Comparison of ENCODE assay signal across 8 cellular contexts in genomic region chr13:113393572-113394503, GRCh38. TPM values are rescaled to one million over a fixed set of nuclear protein-coding genes. Genes with fewer than 3 reads are reported as not detected.
DNase-seq lines count a peak whose midpoint lies in the region; ATAC-seq and TF ChIP-seq lines count a peak whose summit lies in the region.

No MANE protein-coding gene starts in this region.

- H3K36me3 Mint-ChIP-seq in activated T-helper 17 cell treated with anti-CD3 and anti-CD28 coated beads, Interleukin-2, amount 50 U/mL, for 72 hours (ENCODE audit: low read depth), result no peaks in the 10 kb centered on the region
- peaks cover 2% of the 10 kb centered on the region for H3K36me3 Mint-ChIP-seq in neural crest cell (ENCODE audit: low read depth)

- no peaks in the 10 kb centered on the region for H3K36me3 ChIP-seq in stomach

- H3K27ac Mint-ChIP-seq in activated T-helper 17 cell treated with anti-CD3 and anti-CD28 coated beads, Interleukin-2, amount 50 U/mL, for 72 hours, result peak overlapping the region; percentile 66
- peak overlapping the region; percentile 96 for H3K27ac Mint-ChIP-seq in neural crest cell (ENCODE audit: unreplicated experiment)

- H3K4me3 ChIP-seq in fibroblast of villous mesenchyme (ENCODE audit: low read depth, low read length), result peak overlapping the region; percentile 78
- H3K4me3 ChIP-seq in stomach, result peak overlapping the region; percentile 63 to 82 (median 78)

- WGBS in stomach, 5 donors, result 4 to 10% (median 4%) methylated on average over 6 to 69 of the region's 69 CpGs

- TF ChIP-seq CTCF in fibroblast of villous mesenchyme (IDR thresholded peaks at IDR 0.05; ENCODE audit: insufficient read depth, low read depth, low read length) (peak; percentile 66), neural crest cell (conservative IDR thresholded peaks at IDR 0.05) (peak; percentile 92), stomach (IDR thresholded peaks at IDR 0.05) (peak in 4 of 7 experiments; percentile 21 to 98 (median 92))

- peak overlapping the region; percentile 89 for H3K4me3 Mint-ChIP-seq in activated T-helper 17 cell treated with anti-CD3 and anti-CD28 coated beads, Interleukin-2, amount 50 U/mL, for 72 hours
- H3K4me3 Mint-ChIP-seq in neural crest cell, result peak overlapping the region; percentile 92

- H3K9me3 ChIP-seq in stomach, result no peaks in the 10 kb centered on the region

- peak; percentile 89 for ATAC-seq in GM21528 (IDR thresholded peaks at IDR 0.05; ENCODE audit: low FRiP score, unreplicated experiment)
- ATAC-seq in activated T-helper 17 cell treated with anti-CD3 and anti-CD28 coated beads, Interleukin-2, amount 50 U/mL, for 72 hours (replicated peaks), result peak; percentile 97

- H3K27ac ChIP-seq in stomach, result peak overlapping the region in 4 of 5 donors; percentile 57 to 76 (median 70)

- H3K27me3 ChIP-seq in stomach, result no peaks in the 10 kb centered on the region

- intact Hi-C loops in stomach (cut with DNase I; ENCODE audit: low total_unique reads), result loop anchor here (10.0 kb wide), 2 partner anchors 119 to 449 kb away; no protein-coding TSS in a partner anchor

- peaks cover 5% of the 10 kb centered on the region for H3K4me1 Mint-ChIP-seq in activated T-helper 17 cell treated with anti-CD3 and anti-CD28 coated beads, Interleukin-2, amount 50 U/mL, for 72 hours
- peaks cover 5% of the 10 kb centered on the region for H3K4me1 Mint-ChIP-seq in neural crest cell

- H3K9me3 Mint-ChIP-seq in activated T-helper 17 cell treated with anti-CD3 and anti-CD28 coated beads, Interleukin-2, amount 50 U/mL, for 72 hours, result no peaks in the 10 kb centered on the region
- peaks cover 8% of the 10 kb centered on the region for H3K9me3 Mint-ChIP-seq in neural crest cell

- no peaks in the 10 kb centered on the region for H3K27me3 Mint-ChIP-seq in activated T-helper 17 cell treated with anti-CD3 and anti-CD28 coated beads, Interleukin-2, amount 50 U/mL, for 72 hours
- peaks cover 5% of the 10 kb centered on the region for H3K27me3 Mint-ChIP-seq in neural crest cell (ENCODE audit: low read depth)

- TF ChIP-seq POLR2A in stomach (IDR thresholded peaks at IDR 0.05), result no peak

- peak; percentile 15 for DNase-seq in DMS53 treated with DMSO at 0.1 percent for 48 hours (lab: John Stamatoyannopoulos, UW; ENCODE audit: unreplicated experiment)
- DNase-seq in HuH-7.5 (ENCODE audit: low spot score), result peak; percentile 52
- peak; percentile 84 for DNase-seq in RPMI8226
- DNase-seq in fibroblast of villous mesenchyme (ENCODE audit: low read depth), result peak; percentile 70
- peak; percentile 79 for DNase-seq in neural crest cell (ENCODE audit: low read depth, low spot score)
- DNase-seq in stomach, result peak; percentile 88

- peaks cover 4 to 30% (median 18%) of the 10 kb centered on the region in 4 donors for H3K4me1 ChIP-seq in stomach

- TF ChIP-seq EP300 in stomach (IDR thresholded peaks at IDR 0.05), result no peak

RNA-seq across cellular contexts. Expression of gene GRTP1, which starts 29.9 kb away (rescaled TPM):
- total RNA-seq in activated T-helper 17 cell treated with anti-CD3 and anti-CD28 coated beads, Interleukin-2, amount 50 U/mL, for 72 hours, result under 1 TPM in 1 of 2 donors, not detected in 1; 0.26 TPM
- total RNA-seq in fibroblast of villous mesenchyme, result 0.43 and 3.2 TPM in 2 replicates
- total RNA-seq in neural crest cell, result 8.9 and 9.3 TPM in 2 replicates
- 10 to 100 TPM in 2 of 5 donors, 1 to 10 TPM in 3; 1.2 to 15.1 (median 5.4) TPM for total RNA-seq in stomach
- 10 to 100 TPM; 12.4 to 16.3 (median 15.1) TPM for polyA plus RNA-seq in stomach

RNA-seq across cellular contexts. Expression of gene ADPRHL1, which starts 59.5 kb away (rescaled TPM):
- total RNA-seq in activated T-helper 17 cell treated with anti-CD3 and anti-CD28 coated beads, Interleukin-2, amount 50 U/mL, for 72 hours, result under 1 TPM; 0.40 to 0.69 TPM
- total RNA-seq in fibroblast of villous mesenchyme (1.3 and 2.9 TPM in 2 replicates), neural crest cell (2.8 TPM in 2 replicates), stomach (1 to 10 TPM; 1.7 to 6.7 (median 2.4) TPM)
- 1 to 10 TPM; 2.2 to 5.5 (median 4.1) TPM for polyA plus RNA-seq in stomach

Comparison
In these comparisons a context has a peak if more than half of its experiments do, and no peak if none do; other contexts are left out.
1. Peak in every context shown above with its lines: DNase-seq, ATAC-seq, H3K4me3 ChIP-seq and H3K27ac ChIP-seq.
2. DNase-seq: peak in every context shown above with its lines; median percentile 88 in stomach; 84 in RPMI8226; 79 in neural crest cell; 70 in fibroblast of villous mesenchyme; 52 in HuH-7.5; 15 in DMS53 treated with DMSO at 0.1 percent for 48 hours.